ENCODE assay signal across 1 cellular context in the genomic region with DNA sequence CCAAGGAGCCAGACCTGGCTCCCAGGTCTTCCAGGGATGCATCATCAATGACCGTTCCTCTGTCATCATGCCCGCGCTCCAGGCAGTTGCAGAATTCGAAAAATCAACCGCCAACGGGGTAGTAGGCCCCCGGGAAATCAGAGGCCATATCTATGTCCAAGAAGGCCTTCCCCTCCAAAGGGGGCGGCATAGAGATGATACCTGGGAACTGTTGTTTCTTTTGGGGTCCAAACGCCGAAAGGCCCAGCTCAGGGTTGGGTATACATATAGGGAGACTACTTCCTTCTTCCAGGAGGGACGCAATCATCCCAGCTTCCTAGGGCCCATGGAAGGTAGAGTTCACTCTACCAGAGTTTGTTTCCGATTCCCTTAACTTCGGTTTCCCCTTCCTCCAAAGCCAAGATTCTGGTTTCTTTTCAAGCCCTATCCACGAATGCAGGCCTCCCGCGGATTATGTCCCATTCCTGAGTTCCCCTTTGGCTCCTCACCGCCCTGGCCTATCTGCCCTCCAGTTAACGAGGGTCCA.
TF ChIP-seq lines count a peak whose summit lies in the region.

No MANE protein-coding gene starts in this region.

TF ChIP-seq in H1, 55 proteins besides CTCF, POLR2A, EP300 and RAD21:
- TF ChIP-seq HDAC2 (IDR thresholded peaks at IDR 0.05; ENCODE audit: borderline replicate concordance in 1 of 2, low read depth in 2 of 2, low read length in 2 of 2), result no peak
- 0 out of 4 replicates have a peak, but pooled peaks of 1 of the 2 experiments have one; percentile 24 for TF ChIP-seq SIN3A (conservative IDR thresholded peaks at IDR 0.05 in 1 of 2, IDR thresholded peaks at IDR 0.05 in 1 of 2; ENCODE audit: low read depth in 1 of 2, low read length in 2 of 2)
